ENCODE assay signal across 1 cellular context in genomic region chr15:68305420-68305871, GRCh38.
TF ChIP-seq lines count a peak whose summit lies in the region.

No MANE protein-coding gene starts in this region.

TF ChIP-seq in HepG2, 621 proteins besides CTCF, POLR2A, EP300 and RAD21:
- TF ChIP-seq ZNF646 (CRISPR knock-in tag; IDR thresholded peaks at IDR 0.05) (no peak), MNT (IDR thresholded peaks at IDR 0.05) (peak; percentile 45; the same call in 1 of the 2 replicates)
